11 cellular contexts compared by ENCODE assay signal in genomic region chr12:110244829-110245228, GRCh38. TPM values are rescaled to one million over a fixed set of nuclear protein-coding genes. Genes with fewer than 3 reads are reported as not detected.
DNase-seq lines count a peak whose midpoint lies in the region; ATAC-seq and TF ChIP-seq lines count a peak whose summit lies in the region.
"Had no signal": no experiment of that assay in that cellular context is flagged by ENCODE, and none has a peak within 500 bp of the region (broad histone marks: within the 10 kb centered on the region; RNA-seq: fewer than 3 reads in every experiment).

No MANE protein-coding gene starts in this region.

- WGBS in prostate gland: 72% methylated on average over 8 of the region's 8 CpGs

- no peak for TF ChIP-seq POLR2A in prostate gland (IDR thresholded peaks at IDR 0.05)

- in situ Hi-C loops in G401 (cut with HindIII; ENCODE audit: low sequenced_read_pairs): no loop called here

- no peaks in the 10 kb centered on the region for H3K9me3 ChIP-seq in prostate gland
- H3K9me3 ChIP-seq: Peyer's patch had no signal

- H3K36me3 ChIP-seq in prostate gland: no peaks in the 10 kb centered on the region
- H3K36me3 ChIP-seq: Peyer's patch had no signal

- H3K4me1 ChIP-seq in prostate gland (replicated peaks): peaks cover 14% of the 10 kb centered on the region

- ATAC-seq in HG03565 (IDR thresholded peaks at IDR 0.05; ENCODE audit: unreplicated experiment): no peak

- DNase-seq in NCI-H526 (lab: John Stamatoyannopoulos, UW) (peak; percentile 63 to 70), fibroblast of villous mesenchyme (ENCODE audit: low read depth) (peak; percentile 34), iPS-NIHi11 (ENCODE audit: low spot score) (peak; percentile 74), prostate gland (ENCODE audit: low spot score) (no peak), NCI-H2029 (lab: John Stamatoyannopoulos, UW) (no peak), G401 (ENCODE audit: low spot score) (no peak)
- DNase-seq: KG1, mammary epithelial cell, NCI-H187 treated with DMSO at 0.1 percent for 48 hours had no signal

- no peak for TF ChIP-seq CTCF in fibroblast of villous mesenchyme (IDR thresholded peaks at IDR 0.05; ENCODE audit: insufficient read depth, low read depth, low read length)
- TF ChIP-seq CTCF in prostate gland (IDR thresholded peaks at IDR 0.05): no peak

- H3K4me3 ChIP-seq in fibroblast of villous mesenchyme (ENCODE audit: low read depth, low read length) (no peak overlapping the region), prostate gland (no peak overlapping the region)
- H3K4me3 ChIP-seq: Peyer's patch had no signal

- H3K27ac ChIP-seq in prostate gland: peak overlapping the region; percentile 11 to 34

- no peaks in the 10 kb centered on the region for H3K27me3 ChIP-seq in prostate gland (replicated peaks; ENCODE audit: insufficient read depth)
- H3K27me3 ChIP-seq: Peyer's patch had no signal

- intact Hi-C loops in prostate gland (cut with DNase I): no loop called here

RNA-seq across cellular contexts. Expression of gene ATP2A2, which starts 36.2 kb away (rescaled TPM):
- total RNA-seq in fibroblast of villous mesenchyme: 221 and 247 TPM in 2 replicates
- 100 to 1,000 TPM; 121 to 209 TPM for total RNA-seq in prostate gland
- total RNA-seq in G401 (2014; rRNA removed; shearing (Covaris generic)): 15.1 and 20.3 TPM in 2 replicates

Comparison
In these comparisons a context has a peak if more than half of its experiments do, and no peak if none do; other contexts are left out.
1. DNase-seq: peak in NCI-H526 (2 of 2), fibroblast of villous mesenchyme (single experiment) and iPS-NIHi11 (single experiment); none in prostate gland (single experiment), NCI-H2029 (single experiment) and G401 (single experiment).